1 cellular context compared by ENCODE assay signal in genomic region chr17:32111141-32111771, GRCh38.
TF ChIP-seq lines count a peak whose summit lies in the region.

No MANE protein-coding gene starts in this region.

TF ChIP-seq in HEK293, 187 proteins besides CTCF, POLR2A, EP300 and RAD21 (continued from another document and continues in another):
- TF ChIP-seq ZBTB10 (tag by site-specific recombination; IDR thresholded peaks at IDR 0.05) (no peak), ZNF768 (tag by site-specific recombination; IDR thresholded peaks at IDR 0.05) (no peak), TSHZ1 (tag by site-specific recombination; IDR thresholded peaks at IDR 0.05; ENCODE audit: borderline replicate concordance) (no peak), ZNF654 (tag by site-specific recombination; IDR thresholded peaks at IDR 0.05; ENCODE audit: low read depth) (peak; percentile 19; the same call in 1 of the 2 replicates), ZNF391 (tag by site-specific recombination; IDR thresholded peaks at IDR 0.05; ENCODE audit: borderline replicate concordance, low read depth) (no peak), SP3 (tag by site-specific recombination; IDR thresholded peaks at IDR 0.05) (no peak), KLF1 (tag by site-specific recombination; IDR thresholded peaks at IDR 0.05) (no peak), ZNF423 (tag by site-specific recombination; IDR thresholded peaks at IDR 0.05) (peak; percentile 84), ZNF302 (tag by site-specific recombination; IDR thresholded peaks at IDR 0.05; ENCODE audit: low read depth) (no peak), SCRT1 (tag by site-specific recombination; IDR thresholded peaks at IDR 0.05; ENCODE audit: borderline replicate concordance) (no peak), KLF17 (tag by site-specific recombination; IDR thresholded peaks at IDR 0.05) (no peak), ZFHX2 (tag by site-specific recombination; conservative IDR thresholded peaks at IDR 0.05) (no peak), ZSCAN18 (tag by site-specific recombination; IDR thresholded peaks at IDR 0.05) (no peak), ZNF518A (tag by site-specific recombination; conservative IDR thresholded peaks at IDR 0.05; ENCODE audit: low read depth) (no peak), PBX3 (CRISPR knock-in tag; IDR thresholded peaks at IDR 0.05) (no peak), ZNF202 (tag by site-specific recombination; IDR thresholded peaks at IDR 0.05; ENCODE audit: borderline replicate concordance) (no peak), AEBP2 (tag by site-specific recombination; IDR thresholded peaks at IDR 0.05; ENCODE audit: borderline replicate concordance) (no peak), PRDM4 (tag by site-specific recombination; IDR thresholded peaks at IDR 0.05) (peak; percentile 39; the same call in 1 of the 2 replicates), REST (tag by site-specific recombination; IDR thresholded peaks at IDR 0.05) (no peak), HOXD13 (CRISPR knock-in tag; IDR thresholded peaks at IDR 0.05; ENCODE audit: borderline replicate concordance) (no peak), SALL2 (tag by site-specific recombination; IDR thresholded peaks at IDR 0.05; ENCODE audit: borderline replicate concordance) (no peak), MZF1 (tag by site-specific recombination; IDR thresholded peaks at IDR 0.05; ENCODE audit: borderline replicate concordance) (no peak), GLI2 (tag by site-specific recombination; IDR thresholded peaks at IDR 0.05; ENCODE audit: borderline replicate concordance, low read depth) (no peak), ZNF112 (tag by site-specific recombination; IDR thresholded peaks at IDR 0.05) (no peak), ZSCAN5A (tag by site-specific recombination; IDR thresholded peaks at IDR 0.05) (no peak)
